Comparison of ENCODE assay signal across 18 cellular contexts in the genomic region with DNA sequence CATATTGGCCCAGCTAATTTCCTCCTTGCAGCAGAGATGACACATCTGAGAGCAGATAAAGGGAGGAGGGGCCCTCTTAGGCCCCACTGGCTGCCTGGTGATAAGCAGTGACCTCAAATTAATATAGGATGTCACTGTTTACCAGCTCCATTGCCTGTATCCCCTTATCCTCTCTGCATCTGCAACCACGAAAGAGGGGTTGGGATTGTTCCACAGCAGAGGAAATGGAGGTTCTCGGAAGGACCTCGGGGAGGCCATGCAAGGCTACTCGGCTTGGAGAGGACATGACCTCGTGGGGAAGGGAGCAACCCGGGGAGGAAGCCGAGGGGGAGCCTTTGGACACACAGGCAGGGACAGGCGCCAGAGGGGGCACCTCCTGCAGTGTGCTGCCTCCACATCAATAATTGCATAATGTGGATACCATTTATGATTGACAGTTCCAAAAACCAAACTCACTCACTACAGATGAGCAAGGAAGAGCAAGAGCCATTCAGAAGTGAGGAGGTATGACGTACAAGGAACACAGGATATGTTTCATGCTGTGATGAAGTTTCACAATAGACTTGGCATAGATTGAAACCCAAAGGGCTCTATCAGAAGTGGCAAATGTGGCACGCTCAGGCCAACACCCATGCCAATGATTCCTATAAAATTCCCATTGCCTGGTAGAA. TPM values are rescaled to one million over a fixed set of nuclear protein-coding genes. Genes with fewer than 3 reads are reported as not detected.
DNase-seq lines count a peak whose midpoint lies in the region; ATAC-seq and TF ChIP-seq lines count a peak whose summit lies in the region.
"Had no signal": no experiment of that assay in that cellular context is flagged by ENCODE, and none has a peak within 500 bp of the region (broad histone marks: within the 10 kb centered on the region; RNA-seq: fewer than 3 reads in every experiment).

No MANE protein-coding gene starts in this region.

- H3K27ac ChIP-seq in RWPE1, result peak overlapping the region; percentile 71
- H3K27ac ChIP-seq: gastrocnemius medialis, pancreas, suprapubic skin had no signal

- ATAC-seq in activated naive CD8-positive, alpha-beta T cell treated with anti-CD3 and anti-CD28 coated beads, Interleukin-2, amount 50 U/mL, for 24 hours, result peak; percentile 21
- peak; percentile 46 for ATAC-seq in stimulated activated effector memory CD8-positive, alpha-beta T cell treated with anti-CD3 and anti-CD28 coated beads, Interleukin-12 subunit alpha, Interleukin-12 subunit beta, amount 100 ng/mL, for 72 hours
- ATAC-seq: gastrocnemius medialis, pancreas had no signal

- no peaks in the 10 kb centered on the region for H3K36me3 Mint-ChIP-seq in activated naive CD8-positive, alpha-beta T cell treated with anti-CD3 and anti-CD28 coated beads, Interleukin-2, amount 50 U/mL, for 24 hours (ENCODE audit: low read depth)
- H3K36me3 Mint-ChIP-seq in activated naive CD8-positive, alpha-beta T cell treated with anti-CD3 and anti-CD28 coated beads for 36 hours, result no peaks in the 10 kb centered on the region
- H3K36me3 Mint-ChIP-seq in stimulated activated effector memory CD8-positive, alpha-beta T cell treated with anti-CD3 and anti-CD28 coated beads, Interleukin-12 subunit alpha, Interleukin-12 subunit beta, amount 100 ng/mL, for 72 hours, result no peaks in the 10 kb centered on the region

- TF ChIP-seq CTCF in RWPE1 (conservative IDR thresholded peaks at IDR 0.05; ENCODE audit: low read depth) (no peak), lower leg skin (IDR thresholded peaks at IDR 0.05) (no peak)

- intact Hi-C loops in lower leg skin (cut with DNase I; ENCODE audit: low total_unique reads), result no loop called here

- no peak for DNase-seq in activated naive CD8-positive, alpha-beta T cell treated with anti-CD3 and anti-CD28 coated beads, Interleukin-2, amount 50 U/mL, for 24 hours
- DNase-seq in activated naive CD8-positive, alpha-beta T cell treated with anti-CD3 and anti-CD28 coated beads for 36 hours, result no peak
- DNase-seq in RWPE1 (ENCODE audit: low spot score) (peak; percentile 76), erythroblast (lab: John Stamatoyannopoulos, UW) (peak; percentile 93 to 97), DMS114 treated with DMSO at 0.1 percent for 48 hours (lab: John Stamatoyannopoulos, UW; ENCODE audit: unreplicated experiment) (no peak), NAMALWA (ENCODE audit: low spot score) (no peak), lower leg skin (ENCODE audit: low spot score in 2 of 2) (no peak)
- DNase-seq in stimulated activated effector memory CD8-positive, alpha-beta T cell treated with anti-CD3 and anti-CD28 coated beads, Interleukin-12 subunit alpha, Interleukin-12 subunit beta, amount 100 ng/mL, for 72 hours (ENCODE audit: low spot score in 2 of 2), result no peak
- DNase-seq: activated CD4-positive, alpha-beta T cell treated with anti-CD3 and anti-CD28 coated beads, Interleukin-2, amount 10 ng/mL, durations not matched to agents 24 days and 14 days; activated T-cell treated with anti-CD3 and anti-CD28 coated beads, Interleukin-2, amount 50 U/mL, for 24 hours; amygdala; gastrocnemius medialis; NK-92 treated with Interleukin-12 subunit alpha and Interleukin-12 subunit beta, amount 100 ng/mL, for 24 hours; pancreas; stimulated activated CD4-positive, alpha-beta T cell treated with anti-CD3 and anti-CD28 coated beads, Interleukin-12 subunit alpha, Interleukin-12 subunit beta, amount 100 ng/mL, for 4 hours had no signal

- no peak overlapping the region for H3K4me3 ChIP-seq in lower leg skin (ENCODE audit: low read depth, poor library complexity, severe bottlenecking)
- H3K4me3 ChIP-seq: gastrocnemius medialis, HAP-1, pancreas, suprapubic skin had no signal

- POLR2A ChIA-PET in RWPE1 (lab: Yijun Ruan, JAX; ENCODE audit: low non-redundant PET), result no interaction called here

- no peaks in the 10 kb centered on the region for H3K4me1 Mint-ChIP-seq in activated naive CD8-positive, alpha-beta T cell treated with anti-CD3 and anti-CD28 coated beads, Interleukin-2, amount 50 U/mL, for 24 hours
- H3K4me1 Mint-ChIP-seq in activated naive CD8-positive, alpha-beta T cell treated with anti-CD3 and anti-CD28 coated beads for 36 hours, result peaks cover 3% of the 10 kb centered on the region
- H3K4me1 Mint-ChIP-seq in stimulated activated effector memory CD8-positive, alpha-beta T cell treated with anti-CD3 and anti-CD28 coated beads, Interleukin-12 subunit alpha, Interleukin-12 subunit beta, amount 100 ng/mL, for 72 hours, result no peaks in the 10 kb centered on the region

- CTCF ChIA-PET in RWPE1 (lab: Yijun Ruan, JAX), result no interaction called here

- H3K27ac Mint-ChIP-seq in activated naive CD8-positive, alpha-beta T cell treated with anti-CD3 and anti-CD28 coated beads, Interleukin-2, amount 50 U/mL, for 24 hours, result no peak overlapping the region
- H3K27ac Mint-ChIP-seq in activated naive CD8-positive, alpha-beta T cell treated with anti-CD3 and anti-CD28 coated beads for 36 hours, result no peak overlapping the region
- H3K27ac Mint-ChIP-seq in stimulated activated effector memory CD8-positive, alpha-beta T cell treated with anti-CD3 and anti-CD28 coated beads, Interleukin-12 subunit alpha, Interleukin-12 subunit beta, amount 100 ng/mL, for 72 hours, result no peak overlapping the region
- H3K27ac Mint-ChIP-seq: activated CD4-positive, alpha-beta T cell treated with anti-CD3 and anti-CD28 coated beads, Interleukin-2, amount 10 ng/mL, durations not matched to agents 24 days and 14 days; activated T-cell treated with anti-CD3 and anti-CD28 coated beads, Interleukin-2, amount 50 U/mL, for 24 hours had no signal

- H3K27me3 Mint-ChIP-seq in activated naive CD8-positive, alpha-beta T cell treated with anti-CD3 and anti-CD28 coated beads, Interleukin-2, amount 50 U/mL, for 24 hours, result peaks cover 7% of the 10 kb centered on the region
- peaks cover 4% of the 10 kb centered on the region for H3K27me3 Mint-ChIP-seq in activated naive CD8-positive, alpha-beta T cell treated with anti-CD3 and anti-CD28 coated beads for 36 hours

- TF ChIP-seq POLR2A in erythroblast (IDR thresholded peaks at IDR 0.05; ENCODE audit: low read length), result no peak
- no peak for TF ChIP-seq POLR2A in lower leg skin (IDR thresholded peaks at IDR 0.05)

- H3K9me3 Mint-ChIP-seq in activated naive CD8-positive, alpha-beta T cell treated with anti-CD3 and anti-CD28 coated beads, Interleukin-2, amount 50 U/mL, for 24 hours, result no peaks in the 10 kb centered on the region
- no peaks in the 10 kb centered on the region for H3K9me3 Mint-ChIP-seq in activated naive CD8-positive, alpha-beta T cell treated with anti-CD3 and anti-CD28 coated beads for 36 hours
- no peaks in the 10 kb centered on the region for H3K9me3 Mint-ChIP-seq in stimulated activated effector memory CD8-positive, alpha-beta T cell treated with anti-CD3 and anti-CD28 coated beads, Interleukin-12 subunit alpha, Interleukin-12 subunit beta, amount 100 ng/mL, for 72 hours
- H3K9me3 Mint-ChIP-seq: activated CD4-positive, alpha-beta T cell treated with anti-CD3 and anti-CD28 coated beads, Interleukin-2, amount 10 ng/mL, durations not matched to agents 24 days and 14 days; activated T-cell treated with anti-CD3 and anti-CD28 coated beads, Interleukin-2, amount 50 U/mL, for 24 hours had no signal

- no peak overlapping the region for H3K4me3 Mint-ChIP-seq in activated naive CD8-positive, alpha-beta T cell treated with anti-CD3 and anti-CD28 coated beads, Interleukin-2, amount 50 U/mL, for 24 hours
- no peak overlapping the region for H3K4me3 Mint-ChIP-seq in activated naive CD8-positive, alpha-beta T cell treated with anti-CD3 and anti-CD28 coated beads for 36 hours
- H3K4me3 Mint-ChIP-seq in stimulated activated effector memory CD8-positive, alpha-beta T cell treated with anti-CD3 and anti-CD28 coated beads, Interleukin-12 subunit alpha, Interleukin-12 subunit beta, amount 100 ng/mL, for 72 hours, result no peak overlapping the region
- H3K4me3 Mint-ChIP-seq: activated CD4-positive, alpha-beta T cell treated with anti-CD3 and anti-CD28 coated beads, Interleukin-2, amount 10 ng/mL, durations not matched to agents 24 days and 14 days; activated T-cell treated with anti-CD3 and anti-CD28 coated beads, Interleukin-2, amount 50 U/mL, for 24 hours had no signal

- 63 to 67% methylated on average over 10 of the region's 10 CpGs for WGBS in lower leg skin, 2 donors

RNA-seq across cellular contexts. Expression of a gene that starts 43.9 kb away (rescaled TPM):
- total RNA-seq in activated naive CD8-positive, alpha-beta T cell treated with anti-CD3 and anti-CD28 coated beads for 36 hours, result 1 to 10 TPM; 1.6 to 2.1 TPM
- 10 to 100 TPM; 21.8 to 47.5 (median 25.2) TPM for total RNA-seq in lower leg skin

RNA-seq across cellular contexts. Expression of a gene that starts 56.6 kb away (rescaled TPM):
- total RNA-seq in activated naive CD8-positive, alpha-beta T cell treated with anti-CD3 and anti-CD28 coated beads for 36 hours, result not detected
- under 1 TPM in 3 of 4 donors, not detected in 1; 0.15 to 0.65 (median 0.23) TPM for total RNA-seq in lower leg skin
- total RNA-seq: activated CD4-positive, alpha-beta T cell treated with anti-CD3 and anti-CD28 coated beads, Interleukin-2, amount 10 ng/mL, durations not matched to agents 24 days and 14 days; T-helper 1 cell treated with Interleukin-12 subunit alpha and Interleukin-12 subunit beta and Interleukin-4 antibody, amounts not matched to agents 30 ng/mL and 1 ng/mL, for 36 hours had no signal

Comparison
In these comparisons a context has a peak if more than half of its experiments do, and no peak if none do; other contexts are left out.
1. DNase-seq: peak in RWPE1 (single experiment) and erythroblast (2 of 2); none in activated naive CD8-positive, alpha-beta T cell treated with anti-CD3 and anti-CD28 coated beads, Interleukin-2, amount 50 U/mL, for 24 hours (single experiment), activated naive CD8-positive, alpha-beta T cell treated with anti-CD3 and anti-CD28 coated beads for 36 hours (single experiment), stimulated activated effector memory CD8-positive, alpha-beta T cell treated with anti-CD3 and anti-CD28 coated beads, Interleukin-12 subunit alpha, Interleukin-12 subunit beta, amount 100 ng/mL, for 72 hours (0 of 2), DMS114 treated with DMSO at 0.1 percent for 48 hours (single experiment), NAMALWA (single experiment) and lower leg skin (0 of 2).
2. RNA of a gene that starts 43.9 kb away (total RNA-seq): 21.8 to 47.5 TPM in lower leg skin; 1.6 to 2.1 TPM in activated naive CD8-positive, alpha-beta T cell treated with anti-CD3 and anti-CD28 coated beads for 36 hours; every median in the first group is over 4 times any median in the second.